In genomic region chr7:29142392-29142791, GRCh38 we compare ENCODE assay signal across 1 cellular context. TPM values are rescaled to one million over a fixed set of nuclear protein-coding genes. Genes with fewer than 3 reads are reported as not detected.
"Had no signal": no experiment of that assay in that cellular context is flagged by ENCODE, and none has a peak within 500 bp of the region (broad histone marks: within the 10 kb centered on the region; RNA-seq: fewer than 3 reads in every experiment).

No MANE protein-coding gene starts in this region.

RNA-seq across cellular contexts. Expression of gene CHN2, which starts 52.2 kb away (rescaled TPM):
- total RNA-seq: LHCN-M2 had no signal
